19 cellular contexts compared by ENCODE assay signal in genomic region chr20:16708590-16708989, GRCh38. TPM values are rescaled to one million over a fixed set of nuclear protein-coding genes. Genes with fewer than 3 reads are reported as not detected.
DNase-seq lines count a peak whose midpoint lies in the region; ATAC-seq and TF ChIP-seq lines count a peak whose summit lies in the region.
"Had no signal": no experiment of that assay in that cellular context is flagged by ENCODE, and none has a peak within 500 bp of the region (broad histone marks: within the 10 kb centered on the region; RNA-seq: fewer than 3 reads in every experiment).

No MANE protein-coding gene starts in this region.

- TF ChIP-seq CTCF in WERI-Rb-1 (IDR thresholded peaks at IDR 0.05; ENCODE audit: low read depth, low read length), result no peak

- H3K27ac ChIP-seq in WERI-Rb-1, result no peak overlapping the region
- H3K27ac ChIP-seq: gastrocnemius medialis, RWPE1 had no signal

- peak; percentile 17 for ATAC-seq in GM19035 (IDR thresholded peaks at IDR 0.05; ENCODE audit: unreplicated experiment)
- ATAC-seq: gastrocnemius medialis had no signal

- peak; percentile 60 for DNase-seq in NCI-H1092 treated with DMSO at 0.1 percent for 48 hours (lab: John Stamatoyannopoulos, UW)
- DNase-seq in NCI-H1092 (lab: John Stamatoyannopoulos, UW), result no peak
- DNase-seq in NCI-H2171 treated with DMSO at 0.1 percent for 48 hours (lab: John Stamatoyannopoulos, UW), result peak; percentile 59
- peak; percentile 7 for DNase-seq in cerebellum (ENCODE audit: low spot score)
- no peak for DNase-seq in cerebellar nuclear complex (lab: John Stamatoyannopoulos, UW)
- no peak for DNase-seq in WERI-Rb-1
- DNase-seq in NOMO-1 treated with dmso at 0.1 percent for 144 hours (lab: John Stamatoyannopoulos, UW; ENCODE audit: unreplicated experiment), result no peak
- DNase-seq: activated CD4-positive, alpha-beta T cell treated with anti-CD3 and anti-CD28 coated beads for 4 hours; activated effector memory CD4-positive, alpha-beta T cell treated with anti-CD3 and anti-CD28 coated beads, Interleukin-2, amount 50 U/mL, for 16 hours; Caco-2; gastrocnemius medialis; HFFc6; NCI-H524; stimulated activated CD4-positive, alpha-beta T cell treated with anti-CD3 and anti-CD28 coated beads, Interleukin-12 subunit alpha, Interleukin-12 subunit beta, amount 100 ng/mL, for 4 hours; T-helper 17 cell had no signal

- no peaks in the 10 kb centered on the region for H3K36me3 ChIP-seq in WERI-Rb-1
- H3K36me3 ChIP-seq: gastrocnemius medialis had no signal

- H3K4me3 ChIP-seq in WERI-Rb-1 (ENCODE audit: low read depth, low read length), result no peak overlapping the region
- H3K4me3 ChIP-seq: gastrocnemius medialis had no signal

- peaks cover 7% of the 10 kb centered on the region for H3K9me3 ChIP-seq in WERI-Rb-1 (ENCODE audit: severe bottlenecking)
- H3K9me3 ChIP-seq: gastrocnemius medialis had no signal

- H3K27me3 ChIP-seq in WERI-Rb-1 (ENCODE audit: insufficient read depth, low read depth, severe bottlenecking), result no peaks in the 10 kb centered on the region
- H3K27me3 ChIP-seq: gastrocnemius medialis had no signal

RNA-seq across cellular contexts. Expression of gene SNRPB2, which starts 21.2 kb away (rescaled TPM):
- total RNA-seq in cerebellum, result 41.6 TPM

RNA-seq across cellular contexts. Expression of gene OTOR, which starts 39.6 kb away (rescaled TPM):
- total RNA-seq in cerebellum, result not detected
- total RNA-seq: A172, Caco-2, gastrocnemius medialis, HFFc6, HT1080, T-helper 17 cell had no signal

Comparison
In these comparisons a context has a peak if more than half of its experiments do, and no peak if none do; other contexts are left out.
1. DNase-seq: peak in NCI-H1092 treated with DMSO at 0.1 percent for 48 hours (single experiment), NCI-H2171 treated with DMSO at 0.1 percent for 48 hours (single experiment) and cerebellum (single experiment); none in NCI-H1092 (single experiment), cerebellar nuclear complex (0 of 2), WERI-Rb-1 (single experiment) and NOMO-1 treated with dmso at 0.1 percent for 144 hours (single experiment).